In genomic region chr7:6589829-6590644, GRCh38 we compare ENCODE assay signal across 1 cellular context.
A peak's percentile ranks its signal among the peaks of the same experiment; 100 is the strongest.
TF ChIP-seq lines count a peak whose summit lies in the region.

Gene INTS15, plus strand, starts transcription at chr7:6590021. Its CDS starts 263 bp downstream, at chr7:6590284.

TF ChIP-seq in HepG2, 621 proteins besides CTCF, POLR2A, EP300 and RAD21 (continued from another document and continues in another):
- TF ChIP-seq ARID4A (CRISPR knock-in tag; IDR thresholded peaks at IDR 0.05; ENCODE audit: borderline replicate concordance) = peak; percentile 83
- no peak for TF ChIP-seq ISL2 (CRISPR knock-in tag; IDR thresholded peaks at IDR 0.05)
- TF ChIP-seq ELF4 (CRISPR knock-in tag; IDR thresholded peaks at IDR 0.05; ENCODE audit: borderline replicate concordance) = no peak
- peak; percentile 49 for TF ChIP-seq MED8 (CRISPR knock-in tag; IDR thresholded peaks at IDR 0.05; ENCODE audit: insufficient replicate concordance)
- TF ChIP-seq TFDP1 (CRISPR knock-in tag; IDR thresholded peaks at IDR 0.05; ENCODE audit: borderline replicate concordance) = peak; percentile 67; the same call in 1 of the 2 replicates
- no peak for TF ChIP-seq LRRFIP1 (CRISPR knock-in tag; conservative IDR thresholded peaks at IDR 0.05)
- TF ChIP-seq DPF2 (CRISPR knock-in tag; IDR thresholded peaks at IDR 0.05; ENCODE audit: borderline replicate concordance, low read depth) = no peak
- no peak for TF ChIP-seq RBM39 (IDR thresholded peaks at IDR 0.05; ENCODE audit: low read depth, low read length, poor library complexity, severe bottlenecking)
- no peak for TF ChIP-seq ZNF12 (CRISPR knock-in tag; IDR thresholded peaks at IDR 0.05)
- no peak; the same call in 1 of the 2 replicates for TF ChIP-seq HIC2 (CRISPR knock-in tag; IDR thresholded peaks at IDR 0.05; ENCODE audit: low read depth)
- no peak for TF ChIP-seq RFX1 (IDR thresholded peaks at IDR 0.05)
- TF ChIP-seq ZBTB8A (CRISPR knock-in tag; IDR thresholded peaks at IDR 0.05; ENCODE audit: borderline replicate concordance, low read depth) = no peak
- TF ChIP-seq JUND (CRISPR knock-in tag; IDR thresholded peaks at IDR 0.05) = no peak
- no peak for TF ChIP-seq FOXO4 (CRISPR knock-in tag; conservative IDR thresholded peaks at IDR 0.05)
- peak; percentile 56 for TF ChIP-seq ATF7-NPFF (CRISPR knock-in tag; IDR thresholded peaks at IDR 0.05; ENCODE audit: low read depth)
- TF ChIP-seq ZNF512 (CRISPR knock-in tag; IDR thresholded peaks at IDR 0.05) = no peak
- no peak for TF ChIP-seq TRIM22 (IDR thresholded peaks at IDR 0.05)
- TF ChIP-seq TCF7 (IDR thresholded peaks at IDR 0.05; ENCODE audit: low read depth) = no peak
- no peak for TF ChIP-seq THAP9 (CRISPR knock-in tag; IDR thresholded peaks at IDR 0.05; ENCODE audit: borderline replicate concordance)
- 0 out of 2 replicates have a peak, but pooled peaks have one; percentile 6 for TF ChIP-seq ZNF547 (CRISPR knock-in tag; IDR thresholded peaks at IDR 0.05)
- no peak for TF ChIP-seq MAF1 (CRISPR knock-in tag; IDR thresholded peaks at IDR 0.05; ENCODE audit: borderline replicate concordance)
- peak; percentile 95 for TF ChIP-seq AGO1 (IDR thresholded peaks at IDR 0.05; ENCODE audit: low read depth, low read length, poor library complexity, severe bottlenecking)
- no peak for TF ChIP-seq FOXO1 (CRISPR knock-in tag; IDR thresholded peaks at IDR 0.05)
- no peak for TF ChIP-seq MIXL1 (CRISPR knock-in tag; IDR thresholded peaks at IDR 0.05)
- no peak for TF ChIP-seq ZBTB1 (CRISPR knock-in tag; IDR thresholded peaks at IDR 0.05; ENCODE audit: borderline replicate concordance)
- TF ChIP-seq TCF12 (IDR thresholded peaks at IDR 0.05) = no peak
- peak; percentile 81; the same call in 1 of the 2 replicates for TF ChIP-seq TCF12 (CRISPR knock-in tag; IDR thresholded peaks at IDR 0.05)
- TF ChIP-seq SRY (CRISPR knock-in tag; IDR thresholded peaks at IDR 0.05) = no peak; the same call in 1 of the 2 replicates
- TF ChIP-seq NKX3-1 (CRISPR knock-in tag; IDR thresholded peaks at IDR 0.05) = no peak
- no peak for TF ChIP-seq SIX1 (CRISPR knock-in tag; IDR thresholded peaks at IDR 0.05; ENCODE audit: borderline replicate concordance)
- no peak for TF ChIP-seq ZNF644 (CRISPR knock-in tag; IDR thresholded peaks at IDR 0.05; ENCODE audit: low read depth)
- TF ChIP-seq ZNF703 (CRISPR knock-in tag; IDR thresholded peaks at IDR 0.05; ENCODE audit: borderline replicate concordance) = no peak; the same call in 1 of the 2 replicates
- TF ChIP-seq ZNF879 (CRISPR knock-in tag; IDR thresholded peaks at IDR 0.05) = no peak
- TF ChIP-seq DR1 (CRISPR knock-in tag; IDR thresholded peaks at IDR 0.05) = no peak; the same call in 1 of the 2 replicates
- no peak for TF ChIP-seq WIZ (CRISPR knock-in tag; IDR thresholded peaks at IDR 0.05)
- no peak for TF ChIP-seq ZNF720 (CRISPR knock-in tag; IDR thresholded peaks at IDR 0.05)
- no peak for TF ChIP-seq THYN1 (CRISPR knock-in tag; IDR thresholded peaks at IDR 0.05; ENCODE audit: borderline replicate concordance, low read depth)
- no peak for TF ChIP-seq FLYWCH1 (CRISPR knock-in tag; IDR thresholded peaks at IDR 0.05)
- no peak for TF ChIP-seq MTF1 (CRISPR knock-in tag; IDR thresholded peaks at IDR 0.05)
- no peak for TF ChIP-seq ZNF670 (CRISPR knock-in tag; IDR thresholded peaks at IDR 0.05; ENCODE audit: borderline replicate concordance)
- TF ChIP-seq PATZ1 (CRISPR knock-in tag; IDR thresholded peaks at IDR 0.05) = peak; percentile 39
